Comparison of ENCODE assay signal across 19 cellular contexts in the genomic region with DNA sequence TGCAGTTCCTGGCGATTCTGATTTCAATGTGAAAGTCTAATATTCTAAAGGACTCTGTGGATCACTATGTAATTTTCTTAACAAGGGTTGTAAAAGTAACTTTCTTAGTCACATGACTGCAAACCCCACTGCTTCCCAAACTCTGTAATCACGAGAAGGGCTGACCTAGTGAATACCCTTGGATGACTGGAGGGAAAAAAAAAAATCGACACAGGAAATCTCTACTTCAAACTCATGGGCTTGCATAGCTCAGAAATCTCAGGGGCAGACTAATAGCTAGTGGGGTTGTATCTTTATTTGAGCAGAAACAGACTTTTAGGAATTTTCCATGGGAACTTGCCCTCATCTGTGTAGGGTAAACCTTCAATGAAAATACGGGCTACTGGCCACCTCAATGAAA. TPM values are rescaled to one million over a fixed set of nuclear protein-coding genes. Genes with fewer than 3 reads are reported as not detected.
DNase-seq lines count a peak whose midpoint lies in the region; ATAC-seq and TF ChIP-seq lines count a peak whose summit lies in the region.
"Had no signal": no experiment of that assay in that cellular context is flagged by ENCODE, and none has a peak within 500 bp of the region (broad histone marks: within the 10 kb centered on the region; RNA-seq: fewer than 3 reads in every experiment).

No MANE protein-coding gene starts in this region.

- ATAC-seq in GM19351 (IDR thresholded peaks at IDR 0.05; ENCODE audit: unreplicated experiment): no peak

- peaks cover 33% of the 10 kb centered on the region for H3K4me1 Mint-ChIP-seq in nephron
- peaks cover 11% of the 10 kb centered on the region for H3K4me1 Mint-ChIP-seq in type B pancreatic cell (ENCODE audit: unreplicated experiment)
- H3K4me1 Mint-ChIP-seq: CD14-positive monocyte; CD4-positive, alpha-beta memory T cell had no signal

- TF ChIP-seq CTCF in fibroblast of villous mesenchyme (IDR thresholded peaks at IDR 0.05; ENCODE audit: insufficient read depth, low read depth, low read length) (no peak), nephron (IDR thresholded peaks at IDR 0.05; ENCODE audit: unreplicated experiment in 3 of 3) (no peak), type B pancreatic cell (conservative IDR thresholded peaks at IDR 0.05) (no peak)

- H3K27ac Mint-ChIP-seq in nephron (peak overlapping the region; percentile 38 to 78 (median 78)), type B pancreatic cell (no peak overlapping the region)
- H3K27ac Mint-ChIP-seq: CD14-positive monocyte; CD4-positive, alpha-beta memory T cell had no signal

- H3K9me3 Mint-ChIP-seq in nephron (peaks cover 8% of the 10 kb centered on the region), type B pancreatic cell (peaks cover 7% of the 10 kb centered on the region)

- H3K4me3 Mint-ChIP-seq in nephron: peak overlapping the region in 1 of 3 experiments; percentile 7
- H3K4me3 Mint-ChIP-seq in type B pancreatic cell: peak overlapping the region; percentile 59
- H3K4me3 Mint-ChIP-seq: CD14-positive monocyte; CD4-positive, alpha-beta memory T cell had no signal

- H3K36me3 Mint-ChIP-seq in nephron (ENCODE audit: low read depth) (no peaks in the 10 kb centered on the region), type B pancreatic cell (no peaks in the 10 kb centered on the region)
- H3K36me3 Mint-ChIP-seq: CD14-positive monocyte had no signal

- DNase-seq in M059J (ENCODE audit: low read depth): peak; percentile 29
- DNase-seq in fibroblast of villous mesenchyme (ENCODE audit: low read depth): peak; percentile 2
- DNase-seq in type B pancreatic cell (ENCODE audit: extremely low spot score, unreplicated experiment): no peak
- DNase-seq in NCI-H526 treated with DMSO at 0.1 percent for 48 hours (lab: John Stamatoyannopoulos, UW): no peak
- no peak for DNase-seq in cortex of kidney (lab: John Stamatoyannopoulos, UW)
- DNase-seq in COLO829 (ENCODE audit: low spot score): no peak
- DNase-seq: AML-193; Calu3; CD4-positive, alpha-beta memory T cell; DMS 273 treated with DMSO at 0.1 percent for 48 hours; DMS53; DND-41; GM23248; HCEC 1CT had no signal

- peaks cover 28% of the 10 kb centered on the region for H3K27me3 Mint-ChIP-seq in nephron (ENCODE audit: low read depth)
- H3K27me3 Mint-ChIP-seq in type B pancreatic cell: peaks cover 14% of the 10 kb centered on the region

- H3K4me3 ChIP-seq in fibroblast of villous mesenchyme (ENCODE audit: low read depth, low read length): no peak overlapping the region
- H3K4me3 ChIP-seq: GM23248 had no signal

RNA-seq across cellular contexts. Expression of a gene that starts 4.8 kb away (rescaled TPM):
- 2.8 and 5.5 TPM in 2 replicates for total RNA-seq in M059J (2014; rRNA removed; shearing (Covaris generic))
- total RNA-seq in fibroblast of villous mesenchyme (20.7 and 45.4 TPM in 2 replicates), type B pancreatic cell (ENCODE audit: low replicate concordance) (38.3 and 109 TPM in 2 replicates)
- total RNA-seq: CD4-positive, alpha-beta memory T cell; H4; HT-29 had no signal

Comparison
In these comparisons a context has a peak if more than half of its experiments do, and no peak if none do; other contexts are left out.
1. DNase-seq: peak in M059J (single experiment) and fibroblast of villous mesenchyme (single experiment); none in type B pancreatic cell (single experiment), NCI-H526 treated with DMSO at 0.1 percent for 48 hours (single experiment), cortex of kidney (single experiment) and COLO829 (single experiment).